ENCODE assay signal across 8 cellular contexts in the genomic region with DNA sequence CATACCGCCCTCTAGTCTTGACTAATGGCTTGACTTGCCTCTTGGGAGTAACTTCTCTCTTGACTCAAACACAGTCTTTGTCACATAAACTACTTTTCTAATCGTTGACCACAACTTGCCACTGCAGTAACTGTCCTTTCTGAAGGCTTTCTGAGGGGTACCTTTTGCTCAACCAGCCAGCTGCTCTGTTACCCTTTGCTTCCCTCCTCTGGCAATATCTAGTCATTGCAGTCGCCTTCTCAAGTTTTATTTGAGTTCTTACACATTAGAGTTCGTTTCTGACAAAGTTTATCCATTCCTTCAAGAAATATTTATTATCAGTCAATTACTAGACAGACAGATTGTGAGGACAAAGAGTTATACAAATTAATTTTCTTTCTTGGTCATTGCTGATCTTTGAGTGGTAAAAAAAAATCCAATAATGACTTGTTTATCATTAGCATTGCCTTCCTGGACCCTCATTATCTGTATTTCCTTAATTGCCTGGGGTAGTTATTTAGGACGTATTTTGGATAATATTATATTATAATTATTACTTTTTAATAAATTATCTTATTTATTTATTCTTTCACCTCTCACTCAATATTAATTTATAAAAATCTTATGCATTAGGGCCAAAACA.
DNase-seq lines count a peak whose midpoint lies in the region; ATAC-seq and TF ChIP-seq lines count a peak whose summit lies in the region.

No MANE protein-coding gene starts in this region.

- peak; percentile 6 for DNase-seq in activated naive CD4-positive, alpha-beta T cell treated with anti-CD3 and anti-CD28 coated beads for 36 hours
- DNase-seq in activated naive CD4-positive, alpha-beta T cell treated with anti-CD3 and anti-CD28 coated beads, Interleukin-2, amount 50 U/mL, for 16 hours = no peak
- DNase-seq in NCI-H774 (lab: John Stamatoyannopoulos, UW) (peak; percentile 0), coronary artery (ENCODE audit: low spot score) (no peak), myocyte (ENCODE audit: low read depth) (peak; percentile 9), GF-D8 (lab: John Stamatoyannopoulos, UW) (no peak)
- DNase-seq in activated CD8-positive, alpha-beta memory T cell treated with anti-CD3 and anti-CD28 coated beads, Interleukin-2, amount 50 U/mL, for 48 hours = no peak

- H3K36me3 Mint-ChIP-seq in activated naive CD4-positive, alpha-beta T cell treated with anti-CD3 and anti-CD28 coated beads for 36 hours (ENCODE audit: low read depth) = no peaks in the 10 kb centered on the region

- ATAC-seq in HG03342 (IDR thresholded peaks at IDR 0.05; ENCODE audit: unreplicated experiment) = peak; percentile 66

- CTCF ChIA-PET in activated naive CD4-positive, alpha-beta T cell treated with anti-CD3 and anti-CD28 coated beads for 36 hours (lab: Charles Lee) = no interaction called here

- TF ChIP-seq CTCF in coronary artery (IDR thresholded peaks at IDR 0.05) = peak; percentile 31

- intact Hi-C loops in activated naive CD4-positive, alpha-beta T cell treated with anti-CD3 and anti-CD28 coated beads for 36 hours (cut with micrococcal nuclease) = no loop called here

- H3K27ac Mint-ChIP-seq in activated naive CD4-positive, alpha-beta T cell treated with anti-CD3 and anti-CD28 coated beads for 36 hours = no peak overlapping the region

- H3K4me1 Mint-ChIP-seq in activated naive CD4-positive, alpha-beta T cell treated with anti-CD3 and anti-CD28 coated beads for 36 hours (ENCODE audit: low read depth) = no peaks in the 10 kb centered on the region

- no peaks in the 10 kb centered on the region for H3K9me3 Mint-ChIP-seq in activated naive CD4-positive, alpha-beta T cell treated with anti-CD3 and anti-CD28 coated beads for 36 hours

- H3K27ac ChIP-seq in coronary artery = no peak overlapping the region

- no peak overlapping the region for H3K4me3 Mint-ChIP-seq in activated naive CD4-positive, alpha-beta T cell treated with anti-CD3 and anti-CD28 coated beads for 36 hours

- no peaks in the 10 kb centered on the region for H3K27me3 Mint-ChIP-seq in activated naive CD4-positive, alpha-beta T cell treated with anti-CD3 and anti-CD28 coated beads for 36 hours (ENCODE audit: low read depth)

- no peak overlapping the region for H3K4me3 ChIP-seq in coronary artery

Comparison
In these comparisons a context has a peak if more than half of its experiments do, and no peak if none do; other contexts are left out.
1. DNase-seq: peak in activated naive CD4-positive, alpha-beta T cell treated with anti-CD3 and anti-CD28 coated beads for 36 hours (single experiment), NCI-H774 (single experiment) and myocyte (single experiment); none in activated naive CD4-positive, alpha-beta T cell treated with anti-CD3 and anti-CD28 coated beads, Interleukin-2, amount 50 U/mL, for 16 hours (single experiment), coronary artery (single experiment), GF-D8 (single experiment) and activated CD8-positive, alpha-beta memory T cell treated with anti-CD3 and anti-CD28 coated beads, Interleukin-2, amount 50 U/mL, for 48 hours (single experiment).